8 cellular contexts compared by ENCODE assay signal in genomic region chr1:151009206-151009587, GRCh38. TPM values are rescaled to one million over a fixed set of nuclear protein-coding genes. Genes with fewer than 3 reads are reported as not detected.
A peak's percentile ranks its signal among the peaks of the same experiment; 100 is the strongest.
DNase-seq lines count a peak whose midpoint lies in the region; ATAC-seq and TF ChIP-seq lines count a peak whose summit lies in the region.

No MANE protein-coding gene starts in this region.

- no peaks in the 10 kb centered on the region for H3K36me3 ChIP-seq in kidney epithelial cell (ENCODE audit: control insufficient read depth, insufficient read depth, low read length)
- no peaks in the 10 kb centered on the region for H3K36me3 ChIP-seq in thyroid gland
- no peaks in the 10 kb centered on the region for H3K36me3 ChIP-seq in mucosa of descending colon (ENCODE audit: low read depth)

- H3K27ac ChIP-seq in thyroid gland, result peak overlapping the region; percentile 92 to 98 (median 96)

- 26% methylated on average over 3 of the region's 3 CpGs for WGBS in thyroid gland, 2 donors

- no peaks in the 10 kb centered on the region for H3K9me3 Mint-ChIP-seq in activated CD8-positive, alpha-beta memory T cell treated with anti-CD3 and anti-CD28 coated beads, Interleukin-2, amount 10 ng/mL, durations not matched to agents 7 days and 5 days (ENCODE audit: low read depth)
- H3K9me3 Mint-ChIP-seq in activated naive CD8-positive, alpha-beta T cell treated with anti-CD3 and anti-CD28 coated beads for 36 hours, result no peaks in the 10 kb centered on the region

- H3K4me1 Mint-ChIP-seq in activated CD8-positive, alpha-beta memory T cell treated with anti-CD3 and anti-CD28 coated beads, Interleukin-2, amount 10 ng/mL, durations not matched to agents 7 days and 5 days, result peaks cover 61% of the 10 kb centered on the region
- peaks cover 62% of the 10 kb centered on the region for H3K4me1 Mint-ChIP-seq in activated naive CD8-positive, alpha-beta T cell treated with anti-CD3 and anti-CD28 coated beads for 36 hours

- H3K27ac Mint-ChIP-seq in activated CD8-positive, alpha-beta memory T cell treated with anti-CD3 and anti-CD28 coated beads, Interleukin-2, amount 10 ng/mL, durations not matched to agents 7 days and 5 days, result peak overlapping the region; percentile 94
- peak overlapping the region; percentile 85 for H3K27ac Mint-ChIP-seq in activated naive CD8-positive, alpha-beta T cell treated with anti-CD3 and anti-CD28 coated beads for 36 hours

- TF ChIP-seq CTCF in kidney epithelial cell (IDR thresholded peaks at IDR 0.05; ENCODE audit: insufficient read depth, low read length, poor library complexity, severe bottlenecking) (no peak), thyroid gland (IDR thresholded peaks at IDR 0.05) (no peak), mucosa of descending colon (IDR thresholded peaks at IDR 0.05) (no peak)

- CTCF ChIA-PET in activated CD8-positive, alpha-beta memory T cell treated with anti-CD3 and anti-CD28 coated beads, Interleukin-2, amount 10 ng/mL, durations not matched to agents 7 days and 5 days (lab: Charles Lee), result interaction anchor here (0.6 to 2.3 kb wide), 3 partner anchors 15 to 140 kb away, joined by 3 to 10 read pairs (median 4); partner anchors contain the start of gene C1orf56

- H3K27me3 Mint-ChIP-seq in activated CD8-positive, alpha-beta memory T cell treated with anti-CD3 and anti-CD28 coated beads, Interleukin-2, amount 10 ng/mL, durations not matched to agents 7 days and 5 days, result no peaks in the 10 kb centered on the region
- no peaks in the 10 kb centered on the region for H3K27me3 Mint-ChIP-seq in activated naive CD8-positive, alpha-beta T cell treated with anti-CD3 and anti-CD28 coated beads for 36 hours

- no peak for ATAC-seq in activated CD8-positive, alpha-beta memory T cell treated with anti-CD3 and anti-CD28 coated beads, Interleukin-2, amount 10 ng/mL, durations not matched to agents 7 days and 5 days
- ATAC-seq in mucosa of descending colon, result no peak

- TF ChIP-seq POLR2A in thyroid gland (IDR thresholded peaks at IDR 0.05), result no peak

- DNase-seq in activated CD8-positive, alpha-beta memory T cell treated with anti-CD3 and anti-CD28 coated beads, Interleukin-2, amount 10 ng/mL, durations not matched to agents 7 days and 5 days, result no peak
- DNase-seq in activated CD8-positive, alpha-beta memory T cell treated with anti-CD3 and anti-CD28 coated beads, Interleukin-2, amount 50 U/mL, for 4 hours, result no peak
- DNase-seq in activated naive CD8-positive, alpha-beta T cell treated with anti-CD3 and anti-CD28 coated beads for 36 hours, result no peak
- DNase-seq in kidney epithelial cell (ENCODE audit: low read depth) (no peak), thyroid gland (no peak), GM19240 (ENCODE audit: insufficient read length, low spot score) (no peak), mucosa of descending colon (no peak)
- no peak for DNase-seq in stimulated activated CD4-positive, alpha-beta T cell treated with anti-CD3 and anti-CD28 coated beads, Interleukin-1b, Interleukin-23, amount 100 ng/mL, for 48 hours

- peak overlapping the region; percentile 99 for H3K4me3 Mint-ChIP-seq in activated CD8-positive, alpha-beta memory T cell treated with anti-CD3 and anti-CD28 coated beads, Interleukin-2, amount 10 ng/mL, durations not matched to agents 7 days and 5 days
- peak overlapping the region; percentile 94 for H3K4me3 Mint-ChIP-seq in activated naive CD8-positive, alpha-beta T cell treated with anti-CD3 and anti-CD28 coated beads for 36 hours

- H3K9me3 ChIP-seq in thyroid gland (no peaks in the 10 kb centered on the region), mucosa of descending colon (no peaks in the 10 kb centered on the region)

- H3K4me1 ChIP-seq in thyroid gland (peaks cover 62 to 63% of the 10 kb centered on the region in 2 donors), mucosa of descending colon (ENCODE audit: low read depth) (peaks cover 60% of the 10 kb centered on the region)

- H3K27me3 ChIP-seq in kidney epithelial cell (ENCODE audit: control insufficient read depth, insufficient read depth, low read length) (no peaks in the 10 kb centered on the region), thyroid gland (no peaks in the 10 kb centered on the region)

- intact Hi-C loops in thyroid gland (cut with DNase I), result loop anchor here (5.0 kb wide), 1 partner anchor 48 kb away; the partner anchor contains the start of gene CDC42SE1
- intact Hi-C loops in mucosa of descending colon (cut with DNase I, micrococcal nuclease), result loop anchor here in 1 of 2 donors (10.0 kb wide), 1 partner anchor 46 kb away; the partner anchor contains the start of gene CDC42SE1

- H3K36me3 Mint-ChIP-seq in activated CD8-positive, alpha-beta memory T cell treated with anti-CD3 and anti-CD28 coated beads, Interleukin-2, amount 10 ng/mL, durations not matched to agents 7 days and 5 days, result no peaks in the 10 kb centered on the region
- H3K36me3 Mint-ChIP-seq in activated naive CD8-positive, alpha-beta T cell treated with anti-CD3 and anti-CD28 coated beads for 36 hours, result peaks cover 1% of the 10 kb centered on the region

- H3K4me3 ChIP-seq in kidney epithelial cell (ENCODE audit: low read depth, low read length) (peak overlapping the region; percentile 79), thyroid gland (replicated peaks in 1 of 3) (peak overlapping the region; percentile 71 to 89 (median 73)), mucosa of descending colon (no peak overlapping the region)

RNA-seq across cellular contexts. Expression of gene PRUNE1, which starts 0.9 kb away (rescaled TPM):
- total RNA-seq in activated CD8-positive, alpha-beta memory T cell treated with anti-CD3 and anti-CD28 coated beads, Interleukin-2, amount 10 ng/mL, durations not matched to agents 7 days and 5 days, result 10 to 100 TPM; 14.7 to 17.4 TPM
- 10 to 100 TPM; 13.0 to 14.4 TPM for total RNA-seq in activated naive CD8-positive, alpha-beta T cell treated with anti-CD3 and anti-CD28 coated beads for 36 hours
- total RNA-seq in kidney epithelial cell, result 12.1 and 15.8 TPM in 2 replicates
- total RNA-seq in thyroid gland, result 10 to 100 TPM; 66.0 to 79.0 (median 76.3) TPM
- total RNA-seq in mucosa of descending colon, result 10 to 100 TPM; 21.3 to 27.5 (median 23.3) TPM

RNA-seq across cellular contexts. Expression of gene MINDY1, which starts 2.5 kb away (rescaled TPM):
- 1 to 10 TPM; 4.2 to 7.0 TPM for total RNA-seq in activated CD8-positive, alpha-beta memory T cell treated with anti-CD3 and anti-CD28 coated beads, Interleukin-2, amount 10 ng/mL, durations not matched to agents 7 days and 5 days
- 10 to 100 TPM in 1 of 2 experiments, 1 to 10 TPM in 1; 9.4 to 11.6 TPM for total RNA-seq in activated naive CD8-positive, alpha-beta T cell treated with anti-CD3 and anti-CD28 coated beads for 36 hours
- 7.7 and 8.4 TPM in 2 replicates for total RNA-seq in kidney epithelial cell
- 100 to 1,000 TPM in 1 of 4 donors, 10 to 100 TPM in 3; 50.9 to 103 (median 90.4) TPM for total RNA-seq in thyroid gland
- total RNA-seq in mucosa of descending colon, result 10 to 100 TPM; 44.5 to 52.0 (median 51.8) TPM

RNA-seq across cellular contexts. Expression of gene ANXA9, which starts 27.1 kb away (rescaled TPM):
- under 1 TPM in 1 of 2 experiments, not detected in 1; 0.23 TPM for total RNA-seq in activated CD8-positive, alpha-beta memory T cell treated with anti-CD3 and anti-CD28 coated beads, Interleukin-2, amount 10 ng/mL, durations not matched to agents 7 days and 5 days
- not detected for total RNA-seq in activated naive CD8-positive, alpha-beta T cell treated with anti-CD3 and anti-CD28 coated beads for 36 hours
- 0.21 and 1.3 TPM in 2 replicates for total RNA-seq in kidney epithelial cell
- total RNA-seq in thyroid gland, result 10 to 100 TPM in 2 of 4 donors, 1 to 10 TPM in 2; 5.8 to 14.9 (median 10.0) TPM
- total RNA-seq in mucosa of descending colon, result not detected

RNA-seq across cellular contexts. Expression of gene BNIPL, which starts 27.2 kb away (rescaled TPM):
- total RNA-seq in activated CD8-positive, alpha-beta memory T cell treated with anti-CD3 and anti-CD28 coated beads, Interleukin-2, amount 10 ng/mL, durations not matched to agents 7 days and 5 days, result 1 to 10 TPM; 1.0 to 2.0 TPM
- under 1 TPM; 0.52 to 0.54 TPM for total RNA-seq in activated naive CD8-positive, alpha-beta T cell treated with anti-CD3 and anti-CD28 coated beads for 36 hours
- total RNA-seq in kidney epithelial cell (0.17 TPM in 1 of 2 replicates, not detected in the other), thyroid gland (10 to 100 TPM in 1 of 4 donors, 1 to 10 TPM in 3; 4.0 to 16.8 (median 5.0) TPM), mucosa of descending colon (1 to 10 TPM in 1 of 3 donors, under 1 TPM in 2; 0.41 to 1.1 (median 0.63) TPM)

RNA-seq across cellular contexts. Expression of gene CERS2, which starts 34.6 kb away (rescaled TPM):
- 100 to 1,000 TPM; 144 to 170 TPM for total RNA-seq in activated CD8-positive, alpha-beta memory T cell treated with anti-CD3 and anti-CD28 coated beads, Interleukin-2, amount 10 ng/mL, durations not matched to agents 7 days and 5 days
- total RNA-seq in activated naive CD8-positive, alpha-beta T cell treated with anti-CD3 and anti-CD28 coated beads for 36 hours, result 100 to 1,000 TPM; 160 to 166 TPM
- total RNA-seq in kidney epithelial cell (138 and 143 TPM in 2 replicates), thyroid gland (100 to 1,000 TPM; 158 to 183 (median 171) TPM), mucosa of descending colon (100 to 1,000 TPM; 142 to 209 (median 186) TPM)
